Comparison of ENCODE assay signal across 24 cellular contexts in the genomic region with DNA sequence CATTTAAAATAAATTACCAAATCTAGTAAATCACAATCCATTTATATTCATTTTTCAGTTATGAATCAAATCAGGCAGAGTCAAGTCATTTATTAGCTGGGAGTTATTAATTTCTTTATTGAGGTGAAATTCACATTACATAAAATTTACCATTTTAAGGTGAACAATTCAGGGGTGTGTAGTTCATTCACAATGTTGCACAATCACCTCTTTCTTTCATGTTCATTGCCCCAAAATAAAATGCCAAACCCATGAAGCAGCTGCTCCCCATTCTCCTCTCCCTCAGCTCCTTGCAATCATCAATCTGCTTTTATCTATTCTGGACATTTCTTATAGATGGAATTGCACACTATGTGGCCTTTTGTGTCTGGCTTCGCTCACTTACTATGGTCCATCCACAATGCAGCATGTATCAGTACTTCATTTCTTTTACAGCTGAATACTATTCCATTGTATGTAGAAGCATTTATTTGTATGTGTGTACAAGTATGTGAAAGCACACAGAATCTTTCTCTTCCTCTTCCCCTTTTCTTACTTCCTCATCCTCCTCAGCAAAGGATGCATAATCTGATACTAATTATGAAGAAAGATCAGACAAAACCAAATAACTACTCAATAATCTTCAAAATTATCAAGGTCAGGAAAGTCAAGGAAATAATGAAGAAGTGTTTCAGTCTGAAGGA.
A peak's percentile ranks its signal among the peaks of the same experiment; 100 is the strongest.
DNase-seq lines count a peak whose midpoint lies in the region; ATAC-seq, FAIRE-seq and TF ChIP-seq lines count a peak whose summit lies in the region.
"Had no signal": no experiment of that assay in that cellular context is flagged by ENCODE, and none has a peak within 500 bp of the region (broad histone marks: within the 10 kb centered on the region; RNA-seq: fewer than 3 reads in every experiment).

No MANE protein-coding gene starts in this region.

- FAIRE-seq in GM12891 (lab: Jason Lieb, UNC), result no peak
- FAIRE-seq: D721Med, G401.6 had no signal

- H3K9me3 ChIP-seq in T-helper 17 cell (ENCODE audit: control insufficient read depth, low read length, poor library complexity, severe bottlenecking) (no peaks in the 10 kb centered on the region), neutrophil (no peaks in the 10 kb centered on the region), hepatocyte (ENCODE audit: low read depth) (no peaks in the 10 kb centered on the region)
- H3K9me3 ChIP-seq: body of pancreas, colonic mucosa, uterus had no signal

- no peak overlapping the region for H3K4me2 ChIP-seq in hepatocyte

- no peak overlapping the region for H3K4me3 Mint-ChIP-seq in T-helper 17 cell
- H3K4me3 Mint-ChIP-seq: activated CD4-positive, alpha-beta memory T cell treated with anti-CD3 and anti-CD28 coated beads for 36 hours; activated naive CD4-positive, alpha-beta T cell treated with anti-CD3 and anti-CD28 coated beads, Interleukin-2, amount 50 U/mL, for 24 hours; activated T-cell treated with anti-CD3 and anti-CD28 coated beads, Interleukin-2, amount 50 U/mL, for 24 hours; nephron had no signal

- H3K36me3 Mint-ChIP-seq in T-helper 17 cell (ENCODE audit: low read depth), result peaks cover 17% of the 10 kb centered on the region

- TF ChIP-seq POLR2A in GM12891 (IDR thresholded peaks at IDR 0.05; ENCODE audit: low read depth, low read length), result no peak

- H3K4me1 ChIP-seq in neutrophil (ENCODE audit: control insufficient read depth in 1 of 2, insufficient read depth in 1 of 2, low read depth in 1 of 2, low read length in 1 of 2) (peaks cover 33 to 42% of the 10 kb centered on the region in 2 experiments), hepatocyte (ENCODE audit: insufficient read depth) (no peaks in the 10 kb centered on the region)
- H3K4me1 ChIP-seq: body of pancreas, colonic mucosa, uterus had no signal

- no peaks in the 10 kb centered on the region for H3K27me3 Mint-ChIP-seq in T-helper 17 cell
- H3K27me3 Mint-ChIP-seq: activated CD4-positive, alpha-beta memory T cell treated with anti-CD3 and anti-CD28 coated beads for 36 hours; activated naive CD4-positive, alpha-beta T cell treated with anti-CD3 and anti-CD28 coated beads, Interleukin-2, amount 50 U/mL, for 24 hours; activated T-cell treated with anti-CD3 and anti-CD28 coated beads, Interleukin-2, amount 50 U/mL, for 24 hours; progenitor cell of endocrine pancreas had no signal

- H3K27ac ChIP-seq in neutrophil, result peak overlapping the region; percentile 83
- H3K27ac ChIP-seq in hepatocyte, result no peak overlapping the region
- H3K27ac ChIP-seq: body of pancreas, colonic mucosa, GM23248, uterus, VCaP had no signal

- H3K79me2 ChIP-seq in hepatocyte, result peaks cover under 1% of the 10 kb centered on the region

- no peaks in the 10 kb centered on the region for H3K27me3 ChIP-seq in neutrophil
- no peaks in the 10 kb centered on the region for H3K27me3 ChIP-seq in hepatocyte
- H3K27me3 ChIP-seq: body of pancreas, colonic mucosa, uterus had no signal

- DNase-seq in GM12891 (ENCODE audit: insufficient read length, low spot score), result no peak
- peak; percentile 43 for DNase-seq in KBM-7
- DNase-seq in T-helper 17 cell, result no peak
- DNase-seq in NCI-H128 (lab: John Stamatoyannopoulos, UW; ENCODE audit: unreplicated experiment), result no peak
- DNase-seq in hepatocyte (ENCODE audit: low spot score), result no peak
- DNase-seq: activated CD4-positive, alpha-beta memory T cell treated with anti-CD3 and anti-CD28 coated beads for 36 hours; activated T-cell treated with anti-CD3 and anti-CD28 coated beads, Interleukin-2, amount 50 U/mL, for 24 hours; body of pancreas; colonic mucosa; GM23248; mesenchymal stem cell; NCI-H1417; NCI-H82; RPMI8226; SW 1271; uterus had no signal

- peaks cover 18% of the 10 kb centered on the region for H3K4me1 Mint-ChIP-seq in T-helper 17 cell

- no peak overlapping the region for H2AFZ ChIP-seq in hepatocyte
- H2AFZ ChIP-seq: GM23248 had no signal

- no peaks in the 10 kb centered on the region for H3K36me3 ChIP-seq in neutrophil
- H3K36me3 ChIP-seq in hepatocyte (replicated peaks; ENCODE audit: insufficient read depth, low read depth), result no peaks in the 10 kb centered on the region
- H3K36me3 ChIP-seq: colonic mucosa, uterus had no signal

- H3K9me2 ChIP-seq in hepatocyte (replicated peaks; ENCODE audit: insufficient read depth), result no peaks in the 10 kb centered on the region

- WGBS in hepatocyte (ENCODE audit: low lambda C conversion rate, missing lambda C conversion rate), result 100% methylated on average over 1 of the region's 1 CpG

- peak overlapping the region; percentile 51 for H3K27ac Mint-ChIP-seq in T-helper 17 cell
- H3K27ac Mint-ChIP-seq: activated CD4-positive, alpha-beta memory T cell treated with anti-CD3 and anti-CD28 coated beads for 36 hours; activated T-cell treated with anti-CD3 and anti-CD28 coated beads, Interleukin-2, amount 50 U/mL, for 24 hours; nephron had no signal

- TF ChIP-seq CTCF in neutrophil (IDR thresholded peaks at IDR 0.05) (no peak), hepatocyte (IDR thresholded peaks at IDR 0.05; ENCODE audit: poor library complexity) (no peak)

- ATAC-seq in T-helper 17 cell (no peak), HG03460 (IDR thresholded peaks at IDR 0.05; ENCODE audit: unreplicated experiment) (no peak)
- ATAC-seq: body of pancreas had no signal

- in situ Hi-C loops in KBM-7 (cut with MboI; ENCODE audit: low pct_unique_long_range_greater_than_20kb, low sequenced_read_pairs), result no loop called here

- H3K4me3 ChIP-seq in neutrophil (ENCODE audit: low read depth in 1 of 2, low read length in 1 of 2), result no peak overlapping the region
- H3K4me3 ChIP-seq in hepatocyte, result no peak overlapping the region
- H3K4me3 ChIP-seq: body of pancreas, colonic mucosa, GM23248, uterus had no signal

- H4K20me1 ChIP-seq in hepatocyte (ENCODE audit: insufficient read depth, poor library complexity, severe bottlenecking), result no peaks in the 10 kb centered on the region

TF ChIP-seq in GM12891, 5 proteins besides CTCF, POLR2A, EP300 and RAD21:
- TF ChIP-seq POLR2AphosphoS5 (IDR thresholded peaks at IDR 0.05; ENCODE audit: low read depth, low read length) (no peak), SPI1 (IDR thresholded peaks at IDR 0.05; ENCODE audit: low read depth, low read length) (peak; percentile 62; the same call in 1 of the 2 replicates)
